13 cellular contexts compared by ENCODE assay signal in the genomic region with DNA sequence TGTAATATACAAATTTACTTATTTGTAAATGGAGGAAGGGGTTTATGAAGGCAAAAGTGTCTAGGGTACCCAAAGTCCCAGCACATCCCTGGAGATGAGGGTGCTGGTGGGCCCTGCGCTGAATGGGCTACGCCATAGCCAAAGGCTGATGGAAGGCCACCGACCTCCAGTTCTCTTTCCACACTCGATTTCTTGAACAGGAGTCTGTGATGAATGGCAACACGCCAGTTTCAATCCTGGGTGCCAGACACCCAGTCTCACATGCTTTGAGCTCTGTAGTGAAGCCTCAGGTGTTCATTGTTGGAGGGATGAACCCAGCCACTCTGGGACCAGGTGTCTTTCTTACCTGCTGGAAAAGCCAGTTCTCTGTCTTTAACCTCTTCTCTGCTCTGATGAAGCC. TPM values are rescaled to one million over a fixed set of nuclear protein-coding genes. Genes with fewer than 3 reads are reported as not detected.
DNase-seq lines count a peak whose midpoint lies in the region; ATAC-seq and TF ChIP-seq lines count a peak whose summit lies in the region.
"Had no signal": no experiment of that assay in that cellular context is flagged by ENCODE, and none has a peak within 500 bp of the region (broad histone marks: within the 10 kb centered on the region; RNA-seq: fewer than 3 reads in every experiment).

No MANE protein-coding gene starts in this region.

- TSS peak; percentile 26 for BruUV-seq in Caco-2 (replicated peaks; lab: Mats Ljungman, UMichigan)

- H3K79me1 ChIP-seq in trophoblast cell (ENCODE audit: low read length): peaks cover 7% of the 10 kb centered on the region

- POLR2A ChIA-PET in Caco-2 (lab: Charles Lee): interaction anchor here (1.1 kb wide), 1 partner anchor 30 kb away, joined by 6 read pairs; a partner anchor contains a TSS

- H4K20me1 ChIP-seq in MM.1S (ENCODE audit: insufficient read depth, low read length): no peaks in the 10 kb centered on the region

- ATAC-seq in HG02763 (IDR thresholded peaks at IDR 0.05; ENCODE audit: unreplicated experiment) (no peak), GM19452 (IDR thresholded peaks at IDR 0.05; ENCODE audit: unreplicated experiment) (no peak), HG03139 (IDR thresholded peaks at IDR 0.05; ENCODE audit: unreplicated experiment) (no peak)
- ATAC-seq: effector memory CD8-positive, alpha-beta T cell had no signal

- H3K9me3 Mint-ChIP-seq in Caco-2 (ENCODE audit: unreplicated experiment) (no peaks in the 10 kb centered on the region), glutamatergic neuron (ENCODE audit: unreplicated experiment) (peaks cover 2% of the 10 kb centered on the region)
- H3K9me3 Mint-ChIP-seq: activated CD4-positive, alpha-beta T cell treated with anti-CD3 and anti-CD28 coated beads, Interleukin-2, amount 10 ng/mL, durations not matched to agents 7 days and 5 days; activated naive CD4-positive, alpha-beta T cell treated with anti-CD3 and anti-CD28 coated beads for 36 hours; effector memory CD8-positive, alpha-beta T cell had no signal

- H3K9me3 ChIP-seq in Caco-2: no peaks in the 10 kb centered on the region
- no peaks in the 10 kb centered on the region for H3K9me3 ChIP-seq in MM.1S (replicated peaks; ENCODE audit: insufficient read depth, low read length)
- H3K9me3 ChIP-seq in trophoblast cell (ENCODE audit: insufficient read depth, low read depth, low read length): no peaks in the 10 kb centered on the region
- H3K9me3 ChIP-seq: SK-N-SH had no signal

- H3K9ac ChIP-seq in MM.1S (ENCODE audit: low read length) (no peak overlapping the region), trophoblast cell (ENCODE audit: low read length) (no peak overlapping the region)
- H3K9ac ChIP-seq: SK-N-SH had no signal

- H3K4me3 ChIP-seq in Caco-2 (ENCODE audit: low read depth, low read length) (peak overlapping the region; percentile 80), MM.1S (ENCODE audit: low read length) (no peak overlapping the region), trophoblast cell (ENCODE audit: low read depth, low read length) (no peak overlapping the region)

- no peak overlapping the region for H3K27ac ChIP-seq in MM.1S (ENCODE audit: low read length)
- no peak overlapping the region for H3K27ac ChIP-seq in trophoblast cell (ENCODE audit: low read depth, low read length)

- no peak overlapping the region for H3K14ac ChIP-seq in trophoblast cell (ENCODE audit: low read length)

- no peaks in the 10 kb centered on the region for H3K9me2 ChIP-seq in MM.1S (replicated peaks; ENCODE audit: insufficient read depth, low read length)
- H3K9me2 ChIP-seq: SK-N-SH had no signal

- no peaks in the 10 kb centered on the region for H3K27me3 ChIP-seq in Caco-2 (replicated peaks; ENCODE audit: control insufficient read depth, insufficient read depth, low read length)
- H3K27me3 ChIP-seq in MM.1S (replicated peaks; ENCODE audit: insufficient read depth, low read length): no peaks in the 10 kb centered on the region
- no peaks in the 10 kb centered on the region for H3K27me3 ChIP-seq in trophoblast cell (ENCODE audit: insufficient read depth, low read length)

- H2BK120ac ChIP-seq in trophoblast cell (ENCODE audit: insufficient read depth, low read length, poor library complexity): no peak overlapping the region

- CTCF ChIA-PET in Caco-2 (lab: Charles Lee): no interaction called here

- H3K27me3 Mint-ChIP-seq in Caco-2 (ENCODE audit: insufficient read depth, unreplicated experiment) (no peaks in the 10 kb centered on the region), glutamatergic neuron (ENCODE audit: unreplicated experiment) (peaks cover 13% of the 10 kb centered on the region)

- H2BK12ac ChIP-seq in trophoblast cell (ENCODE audit: low read length): no peak overlapping the region

- H3K4me2 ChIP-seq in MM.1S (ENCODE audit: low read depth, low read length) (peak overlapping the region; percentile 86), trophoblast cell (ENCODE audit: low read length) (no peak overlapping the region)
- H3K4me2 ChIP-seq: SK-N-SH had no signal

- H3K79me2 ChIP-seq in MM.1S (ENCODE audit: low read length) (no peaks in the 10 kb centered on the region), trophoblast cell (ENCODE audit: control insufficient read depth, insufficient read depth, low read length, poor library complexity) (peaks cover 3% of the 10 kb centered on the region)

- TF ChIP-seq CTCF in Caco-2 (IDR thresholded peaks at IDR 0.05; ENCODE audit: insufficient read depth in 1 of 2, low read depth in 1 of 2, low read length in 1 of 2, severe bottlenecking in 1 of 2, unreplicated experiment in 1 of 2): no peak
- TF ChIP-seq CTCF in MM.1S (IDR thresholded peaks at IDR 0.05; ENCODE audit: low read length): no peak
- TF ChIP-seq CTCF in glutamatergic neuron (IDR thresholded peaks at IDR 0.05; ENCODE audit: partially characterized antibody, unreplicated experiment): no peak

- H2BK5ac ChIP-seq in trophoblast cell (ENCODE audit: low read depth, low read length, poor library complexity): no peak overlapping the region

- DNase-seq in Caco-2 (no peak), MM.1S (no peak), glutamatergic neuron (no peak), trophoblast cell (no peak), NCI-H510A treated with DMSO at 0.1 percent for 48 hours (lab: John Stamatoyannopoulos, UW) (no peak)
- DNase-seq: activated CD4-positive, alpha-beta T cell treated with anti-CD3 and anti-CD28 coated beads, Interleukin-2, amount 10 ng/mL, durations not matched to agents 7 days and 5 days; activated naive CD4-positive, alpha-beta T cell treated with anti-CD3 and anti-CD28 coated beads for 36 hours; effector memory CD8-positive, alpha-beta T cell; IMR-90 had no signal

- H2AFZ ChIP-seq in MM.1S (ENCODE audit: low read length): peak overlapping the region; percentile 92; the same call in 1 of the 2 replicates
- H2AFZ ChIP-seq in trophoblast cell (ENCODE audit: insufficient read depth, low read length, poor library complexity): no peak overlapping the region

- no peak overlapping the region for H3K4ac ChIP-seq in trophoblast cell (ENCODE audit: low read depth, low read length)

- H3K23ac ChIP-seq in trophoblast cell (ENCODE audit: low read length): no peak overlapping the region

- H3K4me3 Mint-ChIP-seq in Caco-2 (ENCODE audit: unreplicated experiment) (peak overlapping the region; percentile 72), glutamatergic neuron (ENCODE audit: unreplicated experiment) (peak overlapping the region; percentile 25)
- H3K4me3 Mint-ChIP-seq: activated CD4-positive, alpha-beta T cell treated with anti-CD3 and anti-CD28 coated beads, Interleukin-2, amount 10 ng/mL, durations not matched to agents 7 days and 5 days; activated naive CD4-positive, alpha-beta T cell treated with anti-CD3 and anti-CD28 coated beads for 36 hours had no signal

- no peaks in the 10 kb centered on the region for H3K36me3 ChIP-seq in Caco-2 (ENCODE audit: control insufficient read depth, insufficient read depth, low read length)
- H3K36me3 ChIP-seq in MM.1S (replicated peaks; ENCODE audit: insufficient read depth, low read length): no peaks in the 10 kb centered on the region
- H3K36me3 ChIP-seq in trophoblast cell (ENCODE audit: control insufficient read depth in 1 of 2, insufficient read depth in 2 of 2, low read length in 2 of 2): no peaks in the 10 kb centered on the region

- no peak overlapping the region for H4K8ac ChIP-seq in trophoblast cell (ENCODE audit: low read depth, low read length)

- H4K91ac ChIP-seq in trophoblast cell (ENCODE audit: low read depth, low read length): no peak overlapping the region

- intact Hi-C loops in Caco-2 (cut with micrococcal nuclease; ENCODE audit: unreplicated experiment): no loop called here

- H3K18ac ChIP-seq in trophoblast cell (ENCODE audit: low read length): no peak overlapping the region

- H3K4me1 Mint-ChIP-seq in Caco-2 (ENCODE audit: low read depth, unreplicated experiment) (peaks cover 44% of the 10 kb centered on the region), glutamatergic neuron (ENCODE audit: low read depth, unreplicated experiment) (peaks cover 2% of the 10 kb centered on the region)

- no peak overlapping the region for H4K12ac ChIP-seq in trophoblast cell (ENCODE audit: low read depth, low read length)

- peak overlapping the region; percentile 13 for H2AK5ac ChIP-seq in trophoblast cell (ENCODE audit: low read length)

- peaks cover 6% of the 10 kb centered on the region for H3K36me3 Mint-ChIP-seq in Caco-2 (ENCODE audit: insufficient read depth, unreplicated experiment)
- no peaks in the 10 kb centered on the region for H3K36me3 Mint-ChIP-seq in glutamatergic neuron (ENCODE audit: unreplicated experiment)

- H3K4me1 ChIP-seq in Caco-2 (peaks cover 48% of the 10 kb centered on the region), MM.1S (ENCODE audit: low read length) (no peaks in the 10 kb centered on the region), trophoblast cell (ENCODE audit: control insufficient read depth in 1 of 2, insufficient read depth in 2 of 2, low read length in 2 of 2) (peaks cover 24 to 34% of the 10 kb centered on the region in 2 experiments)

- WGBS in trophoblast cell (ENCODE audit: extremely low coverage, insufficient coverage, insufficient read length): no CpG with 5 or more reads among the region's 5 CpGs

- H3K27ac Mint-ChIP-seq in Caco-2 (ENCODE audit: unreplicated experiment): peak overlapping the region; percentile 84
- no peak overlapping the region for H3K27ac Mint-ChIP-seq in glutamatergic neuron (ENCODE audit: unreplicated experiment)
- H3K27ac Mint-ChIP-seq: activated CD4-positive, alpha-beta T cell treated with anti-CD3 and anti-CD28 coated beads, Interleukin-2, amount 10 ng/mL, durations not matched to agents 7 days and 5 days; activated naive CD4-positive, alpha-beta T cell treated with anti-CD3 and anti-CD28 coated beads for 36 hours; effector memory CD8-positive, alpha-beta T cell had no signal

- no peaks in the 10 kb centered on the region for H3F3A ChIP-seq in MM.1S (ENCODE audit: insufficient read depth, low read length)

RNA-seq across cellular contexts. Expression of a gene that starts 0.8 kb away (rescaled TPM):
- total RNA-seq in Caco-2 (2022) (18.5 and 21.6 TPM in 2 replicates), glutamatergic neuron (ENCODE audit: unreplicated experiment) (2.1 TPM)
- 3.3 and 3.7 TPM in 2 replicates for polyA plus RNA-seq in trophoblast cell (2013)
- total RNA-seq: activated CD4-positive, alpha-beta T cell treated with anti-CD3 and anti-CD28 coated beads, Interleukin-2, amount 10 ng/mL, durations not matched to agents 7 days and 5 days; activated naive CD4-positive, alpha-beta T cell treated with anti-CD3 and anti-CD28 coated beads for 36 hours; IMR-90 had no signal

RNA-seq across cellular contexts. Expression of a gene that starts 30.6 kb away (rescaled TPM):
- 35.5 and 35.7 TPM in 2 replicates for total RNA-seq in Caco-2 (2022)
- total RNA-seq in glutamatergic neuron (ENCODE audit: unreplicated experiment): 5.6 TPM
- 19.1 and 20.1 TPM in 2 replicates for polyA plus RNA-seq in trophoblast cell (2013)
